In the genomic region with DNA sequence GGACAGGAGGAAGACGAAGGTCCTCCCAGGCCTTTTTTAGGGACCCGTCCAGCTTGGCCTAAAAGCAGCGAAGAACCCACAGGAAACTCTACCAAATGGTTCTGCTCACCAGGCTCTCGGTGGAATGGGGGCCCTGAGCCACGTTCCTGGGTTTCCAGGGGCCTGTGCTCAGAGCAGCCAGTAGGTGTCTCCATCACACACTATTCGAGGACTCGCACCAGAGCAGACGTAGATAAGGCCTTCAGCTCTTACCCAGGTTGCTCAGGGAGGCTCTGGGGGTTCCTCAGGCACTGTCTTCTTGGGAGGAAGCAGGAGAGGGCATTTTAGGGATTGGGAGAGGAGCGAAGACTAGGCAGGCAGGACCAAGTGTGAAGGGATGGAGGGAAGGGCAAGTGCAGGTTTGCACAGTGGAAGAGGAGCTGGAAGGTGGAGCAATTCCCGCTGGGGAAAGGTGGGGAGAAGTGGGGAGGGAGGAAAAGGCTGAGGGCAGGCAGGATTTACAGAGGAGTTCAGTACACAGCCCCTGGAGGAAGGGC, we compare ENCODE assay signal across 8 cellular contexts.
DNase-seq lines count a peak whose midpoint lies in the region; FAIRE-seq and TF ChIP-seq lines count a peak whose summit lies in the region.

No MANE protein-coding gene starts in this region.

- H3K27me3 ChIP-seq in KMS-11 (ENCODE audit: insufficient read depth, low read depth): no peaks in the 10 kb centered on the region
- H3K27me3 ChIP-seq in suprapubic skin: no peaks in the 10 kb centered on the region

- WGBS in suprapubic skin: 20% methylated on average over 10 of the region's 10 CpGs

- TF ChIP-seq CTCF in KMS-11 (conservative IDR thresholded peaks at IDR 0.05; ENCODE audit: low read depth, low read length) (peak; percentile 81), fibroblast of villous mesenchyme (IDR thresholded peaks at IDR 0.05; ENCODE audit: insufficient read depth, low read depth, low read length) (peak; percentile 91), suprapubic skin (IDR thresholded peaks at IDR 0.05) (peak; percentile 29 to 70)

- H4K20me1 ChIP-seq in KMS-11 (ENCODE audit: insufficient read depth): no peaks in the 10 kb centered on the region

- peak; percentile 68 for FAIRE-seq in GM18507 (lab: Jason Lieb, UNC)

- no peak overlapping the region for H3K4me2 ChIP-seq in KMS-11

- peak; percentile 49 for DNase-seq in 8988T
- peak; percentile 48 for DNase-seq in GM18507 (ENCODE audit: extremely low spot score, insufficient read length, low read depth)
- DNase-seq in RKO (ENCODE audit: low spot score): peak; percentile 64
- DNase-seq in activated T-helper 1 cell treated with anti-CD3 and anti-CD28 coated beads, Interleukin-2, amount 50 U/mL, for 16 hours (ENCODE audit: low read depth in 1 of 2, low spot score in 1 of 2): peak; percentile 12 to 16
- DNase-seq in fibroblast of villous mesenchyme (ENCODE audit: low read depth): peak; percentile 70
- DNase-seq in non-pigmented ciliary epithelial cell (ENCODE audit: low read depth): peak; percentile 38
- DNase-seq in suprapubic skin (ENCODE audit: low spot score in 2 of 2): no peak

- no peak for TF ChIP-seq EP300 in suprapubic skin (IDR thresholded peaks at IDR 0.05)

- H3K4me1 ChIP-seq in KMS-11 (ENCODE audit: low read depth, poor library complexity, severe bottlenecking): no peaks in the 10 kb centered on the region
- H3K4me1 ChIP-seq in suprapubic skin: peaks cover 6% of the 10 kb centered on the region

- H2AFZ ChIP-seq in KMS-11 (ENCODE audit: low read depth): peak overlapping the region; percentile 18; the same call in 1 of the 2 replicates

- no peaks in the 10 kb centered on the region for H3K9me3 ChIP-seq in suprapubic skin

- H3K27ac ChIP-seq in KMS-11 (no peak overlapping the region), suprapubic skin (no peak overlapping the region)

- H3K79me2 ChIP-seq in KMS-11 (ENCODE audit: insufficient read depth, low read depth): no peaks in the 10 kb centered on the region

- TF ChIP-seq POLR2A in suprapubic skin (IDR thresholded peaks at IDR 0.05): no peak

- H3K9ac ChIP-seq in KMS-11: no peak overlapping the region

- H3K36me3 ChIP-seq in KMS-11 (ENCODE audit: insufficient read depth): no peaks in the 10 kb centered on the region
- H3K36me3 ChIP-seq in suprapubic skin: no peaks in the 10 kb centered on the region

- H3K4me3 ChIP-seq in KMS-11 (IDR thresholded peaks at IDR 0.05; ENCODE audit: insufficient read depth, low read depth, low read length) (no peak overlapping the region), fibroblast of villous mesenchyme (ENCODE audit: low read depth, low read length) (no peak overlapping the region), suprapubic skin (no peak overlapping the region)

Comparison
In these comparisons a context has a peak if more than half of its experiments do, and no peak if none do; other contexts are left out.
1. DNase-seq: peak in 8988T (single experiment), GM18507 (single experiment), RKO (single experiment), activated T-helper 1 cell treated with anti-CD3 and anti-CD28 coated beads, Interleukin-2, amount 50 U/mL, for 16 hours (2 of 2), fibroblast of villous mesenchyme (single experiment) and non-pigmented ciliary epithelial cell (single experiment); none in suprapubic skin (0 of 2).
2. Peak in every context shown above with its lines, with median percentiles within 50 percentile points of each other: CTCF ChIP-seq.